ENCODE assay signal across 1 cellular context in genomic region chr2:37718515-37719161, GRCh38.
TF ChIP-seq lines count a peak whose summit lies in the region.

No MANE protein-coding gene starts in this region.

TF ChIP-seq in IMR-90, 13 proteins besides CTCF, POLR2A, EP300 and RAD21 (continued from another document):
- no peak for TF ChIP-seq MXI1 (IDR thresholded peaks at IDR 0.05; ENCODE audit: borderline replicate concordance, low read depth, low read length)
- TF ChIP-seq MAZ (IDR thresholded peaks at IDR 0.05; ENCODE audit: borderline replicate concordance, low read depth, low read length) = no peak
